Comparison of ENCODE assay signal across 27 cellular contexts in the genomic region with DNA sequence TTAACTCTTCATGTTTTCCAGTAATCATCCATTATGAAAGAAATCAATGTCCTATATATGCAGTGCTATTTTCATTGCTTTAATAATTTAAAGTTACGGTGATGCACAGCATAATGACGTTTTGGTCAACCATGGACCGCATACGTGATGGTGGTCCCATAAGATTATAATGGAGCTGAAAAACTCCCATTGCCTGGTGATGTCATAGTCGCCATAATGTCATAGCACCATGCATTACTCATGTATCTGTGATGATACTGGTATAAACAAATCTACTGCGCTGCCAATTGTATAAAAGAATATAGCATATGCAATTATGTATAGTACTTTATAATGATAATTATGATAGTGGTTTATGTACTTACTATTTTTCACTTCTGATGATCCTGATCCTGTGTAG. TPM values are rescaled to one million over a fixed set of nuclear protein-coding genes. Genes with fewer than 3 reads are reported as not detected.
"Had no signal": no experiment of that assay in that cellular context is flagged by ENCODE, and none has a peak within 500 bp of the region (broad histone marks: within the 10 kb centered on the region; RNA-seq: fewer than 3 reads in every experiment).

No MANE protein-coding gene starts in this region.

- H3K4me3 ChIP-seq: colonic mucosa, coronary artery, dorsolateral prefrontal cortex, esophagus muscularis mucosa, esophagus squamous epithelium, gastrocnemius medialis, gastroesophageal sphincter, heart left ventricle, heart right ventricle had no signal

- H3K4me1 ChIP-seq: colonic mucosa, esophagus muscularis mucosa, esophagus squamous epithelium, foreskin keratinocyte, gastrocnemius medialis, gastroesophageal sphincter, heart left ventricle, heart right ventricle had no signal

- H3K9me3 ChIP-seq: colonic mucosa, esophagus muscularis mucosa, esophagus squamous epithelium, gastrocnemius medialis, gastroesophageal sphincter, heart left ventricle, heart right ventricle had no signal

- ATAC-seq: effector memory CD8-positive, alpha-beta T cell; esophagus mucosa; foreskin keratinocyte; gastrocnemius medialis; gastroesophageal sphincter; heart left ventricle; heart right ventricle had no signal

- H3K27ac ChIP-seq: colonic mucosa, coronary artery, dorsolateral prefrontal cortex, epithelial cell of prostate, esophagus muscularis mucosa, esophagus squamous epithelium, foreskin keratinocyte, gastrocnemius medialis, gastroesophageal sphincter, heart left ventricle, heart right ventricle had no signal

- DNase-seq: colonic mucosa; cortex of kidney; dermis blood vessel endothelial cell; dorsolateral prefrontal cortex; effector CD4-positive, alpha-beta T cell; effector CD8-positive, alpha-beta T cell; effector memory CD4-positive, alpha-beta T cell; effector memory CD8-positive, alpha-beta T cell; endodermal cell; erythroblast; esophagus squamous epithelium; foreskin fibroblast; foreskin keratinocyte; foreskin melanocyte; gastrocnemius medialis; glutamatergic neuron; head of caudate nucleus; heart left ventricle; heart right ventricle had no signal

- FAIRE-seq: endometrium, endothelial cell of umbilical vein had no signal

- H3K27me3 ChIP-seq: colonic mucosa, dorsolateral prefrontal cortex, esophagus muscularis mucosa, esophagus squamous epithelium, foreskin keratinocyte, gastrocnemius medialis, gastroesophageal sphincter, heart left ventricle, heart right ventricle had no signal

- H3K36me3 ChIP-seq: colonic mucosa had no signal

RNA-seq across cellular contexts. Expression of a gene that starts 42.3 kb away (rescaled TPM):
- total RNA-seq: endodermal cell, fibroblast of villous mesenchyme had no signal
